In genomic region chr7:925601-926000, GRCh38 we compare ENCODE assay signal across 13 cellular contexts. TPM values are rescaled to one million over a fixed set of nuclear protein-coding genes. Genes with fewer than 3 reads are reported as not detected.
A peak's percentile ranks its signal among the peaks of the same experiment; 100 is the strongest.
DNase-seq lines count a peak whose midpoint lies in the region; ATAC-seq and TF ChIP-seq lines count a peak whose summit lies in the region.
"Had no signal": no experiment of that assay in that cellular context is flagged by ENCODE, and none has a peak within 500 bp of the region (broad histone marks: within the 10 kb centered on the region; RNA-seq: fewer than 3 reads in every experiment).

No MANE protein-coding gene starts in this region.

- H3K9me3 Mint-ChIP-seq in CD8-positive, alpha-beta T cell: no peaks in the 10 kb centered on the region
- H3K9me3 Mint-ChIP-seq: nephron progenitor cell had no signal

- no peaks in the 10 kb centered on the region for H3K27me3 Mint-ChIP-seq in CD8-positive, alpha-beta T cell (ENCODE audit: low read depth)

- DNase-seq in CD8-positive, alpha-beta T cell: peak; percentile 41 to 92 (median 86)
- peak; percentile 61 to 83 (median 73) for DNase-seq in activated CD8-positive, alpha-beta memory T cell treated with anti-CD3 and anti-CD28 coated beads for 48 hours (ENCODE audit: low read depth in 2 of 3, low spot score in 2 of 3)
- DNase-seq in Right ventricle myocardium superior: peak; percentile 52
- peak; percentile 83 for DNase-seq in stimulated activated CD8-positive, alpha-beta memory T cell treated with anti-CD3 and anti-CD28 coated beads, Interleukin-12 subunit alpha, Interleukin-12 subunit beta, amount 100 ng/mL, for 4 hours (ENCODE audit: low read depth)
- no peak for DNase-seq in pons (ENCODE audit: low spot score)
- DNase-seq in HCEC 1CT: no peak
- DNase-seq: NCI-H146, nephron progenitor cell had no signal

- H3K4me3 ChIP-seq in CD8-positive, alpha-beta T cell (ENCODE audit: low read depth, low read length): no peak overlapping the region
- H3K4me3 ChIP-seq: adrenal gland, SJSA1, uterus had no signal

- CTCF ChIA-PET in CD8-positive, alpha-beta T cell (lab: Charles Lee): interaction anchor here (1.1 kb wide), 1 partner anchor 18 kb away, joined by 5 read pairs; no protein-coding TSS in a partner anchor

- no peaks in the 10 kb centered on the region for H3K36me3 ChIP-seq in CD8-positive, alpha-beta T cell (ENCODE audit: insufficient read depth, low read length)
- H3K36me3 ChIP-seq: adrenal gland, SJSA1, uterus had no signal

- TF ChIP-seq CTCF in CD8-positive, alpha-beta T cell (IDR thresholded peaks at IDR 0.05): no peak

- H3K4me1 Mint-ChIP-seq in CD8-positive, alpha-beta T cell (ENCODE audit: low read depth): peaks cover 45% of the 10 kb centered on the region

- H3K27me3 ChIP-seq in CD8-positive, alpha-beta T cell (ENCODE audit: insufficient read depth, low read length): no peaks in the 10 kb centered on the region
- H3K27me3 ChIP-seq: adrenal gland, SJSA1, uterus had no signal

- peak overlapping the region; percentile 37 for H3K27ac ChIP-seq in CD8-positive, alpha-beta T cell (ENCODE audit: low read depth, low read length)
- H3K27ac ChIP-seq: adrenal gland, SJSA1, uterus had no signal

- peak overlapping the region; percentile 71 for H3K4me3 Mint-ChIP-seq in CD8-positive, alpha-beta T cell
- H3K4me3 Mint-ChIP-seq: nephron progenitor cell had no signal

- POLR2A ChIA-PET in CD8-positive, alpha-beta T cell (lab: Charles Lee): interaction anchor here (1.5 kb wide), 1 partner anchor 49 kb away, joined by 4 read pairs; the partner anchor contains the start of gene GET4

- no peaks in the 10 kb centered on the region for H3K9me3 ChIP-seq in CD8-positive, alpha-beta T cell (ENCODE audit: low read length)
- H3K9me3 ChIP-seq: adrenal gland, SJSA1, uterus had no signal

- intact Hi-C loops in CD8-positive, alpha-beta T cell (cut with DNase I, micrococcal nuclease): loop anchor here in 1 of 2 experiments (1.0 kb wide), 1 partner anchor 29 kb away; the partner anchor contains the start of gene ADAP1
- intact Hi-C loops in Right ventricle myocardium superior (cut with DNase I): no loop called here

- peak overlapping the region; percentile 94 for H3K27ac Mint-ChIP-seq in CD8-positive, alpha-beta T cell
- H3K27ac Mint-ChIP-seq: nephron progenitor cell had no signal

- H3K4me1 ChIP-seq in CD8-positive, alpha-beta T cell (ENCODE audit: insufficient read depth, low read length): peaks cover 50% of the 10 kb centered on the region
- H3K4me1 ChIP-seq: adrenal gland had no signal

- H3K36me3 Mint-ChIP-seq in CD8-positive, alpha-beta T cell: no peaks in the 10 kb centered on the region

- peak; percentile 63 for ATAC-seq in CD8-positive, alpha-beta T cell
- ATAC-seq in Right ventricle myocardium superior (ENCODE audit: poor library complexity) (no peak), GM18502 (IDR thresholded peaks at IDR 0.05; ENCODE audit: poor library complexity, unreplicated experiment) (no peak), GM18517 (IDR thresholded peaks at IDR 0.05; ENCODE audit: unreplicated experiment) (no peak)

RNA-seq across cellular contexts. Expression of gene ADAP1, which starts 28.9 kb away (rescaled TPM):
- 10 to 100 TPM; 10.9 to 11.5 TPM for total RNA-seq in CD8-positive, alpha-beta T cell
- total RNA-seq in Right ventricle myocardium superior: 6.4 TPM

RNA-seq across cellular contexts. Expression of gene GET4, which starts 49.2 kb away (rescaled TPM):
- 10 to 100 TPM; 75.4 to 83.1 TPM for total RNA-seq in CD8-positive, alpha-beta T cell
- total RNA-seq in Right ventricle myocardium superior: 20.6 TPM

RNA-seq across cellular contexts. Expression of gene COX19, which starts 49.7 kb away (rescaled TPM):
- total RNA-seq in CD8-positive, alpha-beta T cell: 10 to 100 TPM; 40.3 to 42.4 TPM
- 8.0 TPM for total RNA-seq in Right ventricle myocardium superior

RNA-seq across cellular contexts. Expression of gene CYP2W1, which starts 57.4 kb away (rescaled TPM):
- not detected for total RNA-seq in CD8-positive, alpha-beta T cell
- total RNA-seq in Right ventricle myocardium superior: not detected
- total RNA-seq: SJSA1 had no signal

Comparison
In these comparisons a context has a peak if more than half of its experiments do, and no peak if none do; other contexts are left out.
1. DNase-seq: peak in CD8-positive, alpha-beta T cell (7 of 7), activated CD8-positive, alpha-beta memory T cell treated with anti-CD3 and anti-CD28 coated beads for 48 hours (3 of 3), Right ventricle myocardium superior (single experiment) and stimulated activated CD8-positive, alpha-beta memory T cell treated with anti-CD3 and anti-CD28 coated beads, Interleukin-12 subunit alpha, Interleukin-12 subunit beta, amount 100 ng/mL, for 4 hours (single experiment); none in pons (single experiment) and HCEC 1CT (single experiment).